In genomic region chr12:8678661-8679111, GRCh38 we compare ENCODE assay signal across 24 cellular contexts. TPM values are rescaled to one million over a fixed set of nuclear protein-coding genes. Genes with fewer than 3 reads are reported as not detected.
DNase-seq lines count a peak whose midpoint lies in the region; ATAC-seq and TF ChIP-seq lines count a peak whose summit lies in the region.
"Had no signal": no experiment of that assay in that cellular context is flagged by ENCODE, and none has a peak within 500 bp of the region (broad histone marks: within the 10 kb centered on the region; RNA-seq: fewer than 3 reads in every experiment).

No MANE protein-coding gene starts in this region.

- peak; percentile 89 for ATAC-seq in foreskin keratinocyte
- ATAC-seq in HG02970 (IDR thresholded peaks at IDR 0.05; ENCODE audit: low FRiP score, unreplicated experiment), result no peak
- ATAC-seq: activated naive CD4-positive, alpha-beta T cell treated with anti-CD3 and anti-CD28 coated beads, Interleukin-2, amount 50 U/mL, for 72 hours; natural killer cell; right cardiac atrium had no signal

- intact Hi-C loops in head of caudate nucleus (cut with DNase I), result loop anchor here (10.0 kb wide), 1 partner anchor 356 kb away; no protein-coding TSS in a partner anchor

- no peak for TF ChIP-seq CTCF in foreskin keratinocyte (conservative IDR thresholded peaks at IDR 0.05)

- H3K4me1 ChIP-seq in foreskin keratinocyte, result peaks cover 30% of the 10 kb centered on the region

- peak; percentile 69 for DNase-seq in EH (ENCODE audit: low read depth)
- peak; percentile 23 for DNase-seq in SW480 (ENCODE audit: low spot score)
- peak; percentile 100 for DNase-seq in foreskin keratinocyte
- peak; percentile 46 for DNase-seq in renal cortical epithelial cell (ENCODE audit: low read depth)
- DNase-seq in C1 segment of cervical spinal cord (lab: John Stamatoyannopoulos, UW), result no peak
- DNase-seq in head of caudate nucleus, result no peak
- no peak for DNase-seq in NCI-H187 treated with DMSO at 0.1 percent for 48 hours (lab: John Stamatoyannopoulos, UW)
- DNase-seq: activated CD4-positive, alpha-beta T cell treated with anti-CD3 and anti-CD28 coated beads for 4 hours; cortex of kidney; DMS79 treated with DMSO at 0.1 percent for 48 hours; H7; hippocampal formation; Kasumi-1; natural killer cell; NCI-H1092; NCI-H510A treated with DMSO at 0.1 percent for 48 hours; right cardiac atrium; Right ventricle myocardium superior; testis had no signal

- peak overlapping the region; percentile 57 for H3K27ac ChIP-seq in foreskin keratinocyte
- H3K27ac ChIP-seq: testis had no signal

- H3K27me3 ChIP-seq in foreskin keratinocyte, result no peaks in the 10 kb centered on the region
- H3K27me3 ChIP-seq: testis had no signal

RNA-seq across cellular contexts. Expression of gene MFAP5, which starts 16.1 kb away (rescaled TPM):
- total RNA-seq in foreskin keratinocyte, result 158 and 191 TPM in 2 replicates
- polyA plus RNA-seq in foreskin keratinocyte, result 233 and 246 TPM in 2 replicates
- total RNA-seq in renal cortical epithelial cell, result 0.85 and 3.3 TPM in 2 replicates
- total RNA-seq: activated naive CD4-positive, alpha-beta T cell treated with anti-CD3 and anti-CD28 coated beads, Interleukin-2, amount 50 U/mL, for 72 hours; activated T-helper 1 cell treated with anti-CD3 and anti-CD28 coated beads, Interleukin-12 subunit alpha, Interleukin-12 subunit beta, Interleukin-2, Interleukin-4 antibody, amounts not matched to agents 30 ng/mL and 10 ng/mL and 1 ng/mL, durations not matched to agents 14 hours and 24 hours and 36 hours; natural killer cell; osteocyte; T-helper 1 cell treated with Interleukin-12 subunit alpha and Interleukin-12 subunit beta and Interleukin-4 antibody, amounts not matched to agents 30 ng/mL and 1 ng/mL, for 36 hours had no signal

RNA-seq across cellular contexts. Expression of gene RIMKLB, which starts 19.1 kb away (rescaled TPM):
- 35.5 and 39.8 TPM in 2 replicates for total RNA-seq in foreskin keratinocyte
- polyA plus RNA-seq in foreskin keratinocyte, result 12.5 and 15.6 TPM in 2 replicates
- total RNA-seq in renal cortical epithelial cell, result 45.3 and 49.1 TPM in 2 replicates

Comparison
In these comparisons a context has a peak if more than half of its experiments do, and no peak if none do; other contexts are left out.
1. DNase-seq: peak in EH (single experiment), SW480 (single experiment), foreskin keratinocyte (2 of 2) and renal cortical epithelial cell (single experiment); none in C1 segment of cervical spinal cord (0 of 14), head of caudate nucleus (0 of 42) and NCI-H187 treated with DMSO at 0.1 percent for 48 hours (single experiment).
2. RNA of gene MFAP5, which starts 16.1 kb away (total RNA-seq): 158 to 191 TPM in foreskin keratinocyte; 0.85 to 3.3 TPM in renal cortical epithelial cell; every median in the first group is over 10 times any median in the second.